15 cellular contexts compared by ENCODE assay signal in genomic region chr1:9361630-9362256, GRCh38.
DNase-seq lines count a peak whose midpoint lies in the region; ATAC-seq and TF ChIP-seq lines count a peak whose summit lies in the region.
"Had no signal": no experiment of that assay in that cellular context is flagged by ENCODE, and none has a peak within 500 bp of the region (broad histone marks: within the 10 kb centered on the region; RNA-seq: fewer than 3 reads in every experiment).

No MANE protein-coding gene starts in this region.

- H3K36me3 ChIP-seq in left lung = peaks cover 0 to 22% of the 10 kb centered on the region in 2 donors

- H3K36me3 Mint-ChIP-seq in chondrocyte (ENCODE audit: low read depth) (peaks cover 48% of the 10 kb centered on the region), mesothelial cell of epicardium (peaks cover 18% of the 10 kb centered on the region)
- peaks cover 8% of the 10 kb centered on the region in 2 donors for H3K36me3 Mint-ChIP-seq in stimulated activated naive B cell treated with anti-CD40 and anti-IgM and Interleukin-4, amounts not matched to agents 10 μg/mL and 1 μg/mL and 100 μg/mL, for 72 hours
- H3K36me3 Mint-ChIP-seq: stimulated activated effector memory CD8-positive, alpha-beta T cell treated with anti-CD3 and anti-CD28 coated beads, Interleukin-12 subunit alpha, Interleukin-12 subunit beta, amount 100 ng/mL, for 72 hours had no signal

- H3K4me1 Mint-ChIP-seq in chondrocyte (ENCODE audit: low read depth) (peaks cover 81% of the 10 kb centered on the region), mesothelial cell of epicardium (peaks cover 4% of the 10 kb centered on the region)
- peaks cover 22% of the 10 kb centered on the region in 2 donors for H3K4me1 Mint-ChIP-seq in stimulated activated naive B cell treated with anti-CD40 and anti-IgM and Interleukin-4, amounts not matched to agents 10 μg/mL and 1 μg/mL and 100 μg/mL, for 72 hours
- H3K4me1 Mint-ChIP-seq: stimulated activated effector memory CD8-positive, alpha-beta T cell treated with anti-CD3 and anti-CD28 coated beads, Interleukin-12 subunit alpha, Interleukin-12 subunit beta, amount 100 ng/mL, for 72 hours had no signal

- no peak overlapping the region for H3K27ac ChIP-seq in left lung

- intact Hi-C loops in left lung (cut with DNase I) = no loop called here

- DNase-seq in EL (peak; percentile 37), chondrocyte (ENCODE audit: low spot score) (no peak), mesothelial cell of epicardium (ENCODE audit: low spot score in 2 of 2, unreplicated experiment in 2 of 2) (no peak), NOMO-1 treated with dmso at 0.1 percent for 144 hours (lab: John Stamatoyannopoulos, UW; ENCODE audit: unreplicated experiment) (no peak), left lung (no peak), AG20443 (ENCODE audit: low spot score) (no peak)
- no peak for DNase-seq in stimulated activated naive B cell treated with anti-CD40 and anti-IgM and Interleukin-4, amounts not matched to agents 10 μg/mL and 1 μg/mL and 100 μg/mL, for 72 hours
- DNase-seq: activated gamma-delta T cell, Caco-2, NCI-H1436, NCI-H446 treated with DMSO at 0.1 percent for 48 hours, spleen had no signal

- TF ChIP-seq CTCF in chondrocyte (IDR thresholded peaks at IDR 0.05) (no peak), mesothelial cell of epicardium (IDR thresholded peaks at IDR 0.05; ENCODE audit: unreplicated experiment) (no peak), left lung (IDR thresholded peaks at IDR 0.05) (no peak)

- H3K4me3 ChIP-seq in left lung = no peak overlapping the region
- H3K4me3 ChIP-seq: spleen had no signal

- no peaks in the 10 kb centered on the region for H3K27me3 Mint-ChIP-seq in chondrocyte (ENCODE audit: low read depth)
- no peaks in the 10 kb centered on the region for H3K27me3 Mint-ChIP-seq in mesothelial cell of epicardium (ENCODE audit: low read depth)
- H3K27me3 Mint-ChIP-seq in stimulated activated naive B cell treated with anti-CD40 and anti-IgM and Interleukin-4, amounts not matched to agents 10 μg/mL and 1 μg/mL and 100 μg/mL, for 72 hours = no peaks in the 10 kb centered on the region

- no peaks in the 10 kb centered on the region for H3K9me3 Mint-ChIP-seq in chondrocyte (ENCODE audit: low read depth)
- H3K9me3 Mint-ChIP-seq in mesothelial cell of epicardium = no peaks in the 10 kb centered on the region
- no peaks in the 10 kb centered on the region for H3K9me3 Mint-ChIP-seq in stimulated activated naive B cell treated with anti-CD40 and anti-IgM and Interleukin-4, amounts not matched to agents 10 μg/mL and 1 μg/mL and 100 μg/mL, for 72 hours

- H3K27me3 ChIP-seq in left lung = no peaks in the 10 kb centered on the region
- H3K27me3 ChIP-seq: spleen had no signal

- H3K27ac Mint-ChIP-seq in chondrocyte (ENCODE audit: unreplicated experiment) (peak overlapping the region; percentile 85), mesothelial cell of epicardium (peak overlapping the region; percentile 39)
- peak overlapping the region; percentile 81 for H3K27ac Mint-ChIP-seq in stimulated activated naive B cell treated with anti-CD40 and anti-IgM and Interleukin-4, amounts not matched to agents 10 μg/mL and 1 μg/mL and 100 μg/mL, for 72 hours
- H3K27ac Mint-ChIP-seq: stimulated activated effector memory CD8-positive, alpha-beta T cell treated with anti-CD3 and anti-CD28 coated beads, Interleukin-12 subunit alpha, Interleukin-12 subunit beta, amount 100 ng/mL, for 72 hours had no signal

- no peaks in the 10 kb centered on the region for H3K9me3 ChIP-seq in left lung
- H3K9me3 ChIP-seq: Caco-2, spleen had no signal

- ATAC-seq in stimulated activated naive B cell treated with anti-CD40 and anti-IgM and Interleukin-4, amounts not matched to agents 10 μg/mL and 1 μg/mL and 100 μg/mL, for 72 hours (replicated peaks) = no peak
- no peak for ATAC-seq in GM19324 (IDR thresholded peaks at IDR 0.05; ENCODE audit: low FRiP score, unreplicated experiment)
- ATAC-seq in left lung = no peak
- ATAC-seq: esophagus mucosa; stimulated activated effector memory CD8-positive, alpha-beta T cell treated with anti-CD3 and anti-CD28 coated beads, Interleukin-12 subunit alpha, Interleukin-12 subunit beta, amount 100 ng/mL, for 72 hours had no signal

- H3K4me3 Mint-ChIP-seq in chondrocyte (ENCODE audit: unreplicated experiment) (no peak overlapping the region), mesothelial cell of epicardium (no peak overlapping the region)
- H3K4me3 Mint-ChIP-seq in stimulated activated naive B cell treated with anti-CD40 and anti-IgM and Interleukin-4, amounts not matched to agents 10 μg/mL and 1 μg/mL and 100 μg/mL, for 72 hours = peak overlapping the region in 1 of 2 donors; percentile 78
- H3K4me3 Mint-ChIP-seq: stimulated activated effector memory CD8-positive, alpha-beta T cell treated with anti-CD3 and anti-CD28 coated beads, Interleukin-12 subunit alpha, Interleukin-12 subunit beta, amount 100 ng/mL, for 72 hours had no signal

- peaks cover 5 to 12% of the 10 kb centered on the region in 2 donors for H3K4me1 ChIP-seq in left lung
- H3K4me1 ChIP-seq: Caco-2 had no signal
